ENCODE assay signal across 8 cellular contexts in the genomic region with DNA sequence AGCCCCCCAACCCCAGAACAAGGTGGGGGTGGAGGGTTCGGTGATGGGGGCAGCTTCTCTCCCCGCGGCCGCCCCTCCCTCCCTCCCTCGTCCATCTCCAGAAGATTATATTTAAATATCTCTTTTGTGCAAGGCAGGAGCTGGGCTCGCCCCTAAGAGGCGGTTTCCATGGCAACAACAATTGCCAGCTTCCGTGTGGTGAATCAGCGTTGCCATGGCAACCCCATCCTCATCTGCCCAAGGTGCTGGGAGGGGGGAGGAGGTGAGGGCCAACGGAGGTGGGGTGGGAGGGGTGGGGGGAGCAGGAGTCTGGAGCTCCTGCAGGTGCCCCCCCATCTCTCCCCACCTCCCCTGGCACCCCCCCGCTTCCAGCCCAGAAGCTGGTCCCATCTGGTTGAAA. TPM values are rescaled to one million over a fixed set of nuclear protein-coding genes. Genes with fewer than 3 reads are reported as not detected.
DNase-seq lines count a peak whose midpoint lies in the region; ATAC-seq and TF ChIP-seq lines count a peak whose summit lies in the region.

No MANE protein-coding gene starts in this region.

- intact Hi-C loops in vagina (cut with DNase I) = no loop called here

- no peak for TF ChIP-seq CTCF in suprapubic skin (IDR thresholded peaks at IDR 0.05)
- TF ChIP-seq CTCF in vagina (IDR thresholded peaks at IDR 0.05) = no peak

- H3K4me1 ChIP-seq in suprapubic skin (peaks cover 9% of the 10 kb centered on the region), vagina (peaks cover 7% of the 10 kb centered on the region)

- ATAC-seq in GM21447 (IDR thresholded peaks at IDR 0.05; ENCODE audit: unreplicated experiment) = no peak

- no CpG with 5 or more reads among the region's 11 CpGs for WGBS in suprapubic skin

- DNase-seq in EH (ENCODE audit: low read depth) (peak; percentile 61), NCI-H146 treated with DMSO at 0.1 percent for 48 hours (lab: John Stamatoyannopoulos, UW; ENCODE audit: unreplicated experiment) (peak; percentile 72), activated T-cell treated with anti-CD3 and anti-CD28 coated beads for 4 hours (peak; percentile 38), kidney tubule cell (ENCODE audit: low spot score) (peak; percentile 67), suprapubic skin (ENCODE audit: low spot score in 2 of 2) (no peak), NCI-H187 treated with DMSO at 0.1 percent for 48 hours (lab: John Stamatoyannopoulos, UW) (no peak), vagina (ENCODE audit: extremely low spot score in 2 of 2) (no peak)

- H3K27ac ChIP-seq in suprapubic skin (no peak overlapping the region), vagina (no peak overlapping the region)

- no peaks in the 10 kb centered on the region for H3K36me3 ChIP-seq in suprapubic skin
- H3K36me3 ChIP-seq in vagina = no peaks in the 10 kb centered on the region

- no peak for TF ChIP-seq POLR2A in suprapubic skin (IDR thresholded peaks at IDR 0.05)
- TF ChIP-seq POLR2A in vagina (IDR thresholded peaks at IDR 0.05) = no peak

- TF ChIP-seq EP300 in suprapubic skin (IDR thresholded peaks at IDR 0.05) = no peak

- H3K27me3 ChIP-seq in suprapubic skin (peaks cover 70% of the 10 kb centered on the region), vagina (no peaks in the 10 kb centered on the region)

- H3K9me3 ChIP-seq in suprapubic skin (no peaks in the 10 kb centered on the region), vagina (no peaks in the 10 kb centered on the region)

- H3K4me3 ChIP-seq in suprapubic skin (no peak overlapping the region), vagina (no peak overlapping the region)

RNA-seq across cellular contexts. Expression of gene CELF5, which starts 46.4 kb away (rescaled TPM):
- total RNA-seq in suprapubic skin (under 1 TPM in 3 of 4 donors, not detected in 1; 0.17 to 0.87 (median 0.64) TPM), vagina (not detected)

Comparison
In these comparisons a context has a peak if more than half of its experiments do, and no peak if none do; other contexts are left out.
1. DNase-seq: peak in EH (single experiment), NCI-H146 treated with DMSO at 0.1 percent for 48 hours (single experiment), activated T-cell treated with anti-CD3 and anti-CD28 coated beads for 4 hours (single experiment) and kidney tubule cell (single experiment); none in suprapubic skin (0 of 2), NCI-H187 treated with DMSO at 0.1 percent for 48 hours (single experiment) and vagina (0 of 2).